ENCODE assay signal across 17 cellular contexts in the genomic region with DNA sequence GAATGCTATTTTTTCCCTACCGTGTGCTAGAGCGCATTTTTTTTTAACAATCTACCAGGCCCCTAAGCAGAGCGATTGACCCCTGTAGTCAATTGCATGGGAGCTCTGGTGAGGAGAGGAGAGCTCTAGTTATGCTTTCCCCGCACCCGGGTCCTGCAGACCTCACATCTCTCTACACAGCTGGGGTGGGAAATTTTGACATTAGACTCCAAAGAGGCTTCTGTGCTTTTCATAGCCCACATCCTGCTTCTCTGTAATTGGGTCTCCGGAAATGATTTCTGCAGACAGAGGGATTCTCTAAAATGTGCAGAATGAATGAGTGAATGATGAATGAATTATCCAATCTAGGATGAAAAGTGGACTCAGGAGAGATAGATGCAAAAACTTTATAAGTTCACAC. TPM values are rescaled to one million over a fixed set of nuclear protein-coding genes. Genes with fewer than 3 reads are reported as not detected.
DNase-seq lines count a peak whose midpoint lies in the region; ATAC-seq and TF ChIP-seq lines count a peak whose summit lies in the region.
"Had no signal": no experiment of that assay in that cellular context is flagged by ENCODE, and none has a peak within 500 bp of the region (broad histone marks: within the 10 kb centered on the region; RNA-seq: fewer than 3 reads in every experiment).

No MANE protein-coding gene starts in this region.

- H3K4me3 Mint-ChIP-seq in activated naive CD4-positive, alpha-beta T cell treated with anti-CD3 and anti-CD28 coated beads, Interleukin-2, amount 50 U/mL, for 24 hours: peak overlapping the region; percentile 66
- peak overlapping the region; percentile 77 for H3K4me3 Mint-ChIP-seq in activated naive CD8-positive, alpha-beta T cell treated with anti-CD3 and anti-CD28 coated beads, Interleukin-2, amount 10 ng/mL, durations not matched to agents 7 days and 5 days
- peak overlapping the region; percentile 57 to 69 for H3K4me3 Mint-ChIP-seq in stimulated activated naive CD8-positive, alpha-beta T cell treated with anti-CD3 and anti-CD28 coated beads, Interleukin-15, amount 100 ng/mL, for 72 hours
- H3K4me3 Mint-ChIP-seq: brain, memory B cell had no signal

- no peaks in the 10 kb centered on the region for H3K27me3 ChIP-seq in Loucy (ENCODE audit: insufficient read depth, low read length, poor library complexity, severe bottlenecking)
- H3K27me3 ChIP-seq in heart left ventricle: no peaks in the 10 kb centered on the region

- H3K9me3 ChIP-seq in Loucy (ENCODE audit: insufficient read depth, low read depth, low read length): no peaks in the 10 kb centered on the region
- H3K9me3 ChIP-seq in heart left ventricle: no peaks in the 10 kb centered on the region
- H3K9me3 ChIP-seq: Caco-2 had no signal

- peaks cover under 1% of the 10 kb centered on the region; the same call in 1 of the 2 replicates for H3F3A ChIP-seq in Loucy (ENCODE audit: low read depth)

- in situ Hi-C loops in G401 (cut with HindIII; ENCODE audit: low sequenced_read_pairs): no loop called here

- no peaks in the 10 kb centered on the region for H3K79me2 ChIP-seq in Loucy (ENCODE audit: insufficient read depth, low read length)

- intact Hi-C loops in heart left ventricle (cut with DNase I): no loop called here

- no peak for DNase-seq in activated naive CD4-positive, alpha-beta T cell treated with anti-CD3 and anti-CD28 coated beads, Interleukin-2, amount 50 U/mL, for 16 hours
- DNase-seq in activated naive CD8-positive, alpha-beta T cell treated with anti-CD3 and anti-CD28 coated beads, Interleukin-2, amount 10 ng/mL, durations not matched to agents 7 days and 5 days: no peak
- no peak for DNase-seq in stimulated activated naive CD8-positive, alpha-beta T cell treated with anti-CD3 and anti-CD28 coated beads, Interleukin-15, amount 100 ng/mL, for 72 hours
- no peak for DNase-seq in G401 (ENCODE audit: low spot score)
- DNase-seq in heart left ventricle: no peak
- DNase-seq: activated CD4-positive, alpha-beta T cell treated with anti-CD3 and anti-CD28 coated beads, Interleukin-2, amount 50 U/mL, for 48 hours; activated gamma-delta T cell; Caco-2; cortex of kidney; hypothalamus; stimulated activated CD8-positive, alpha-beta memory T cell treated with anti-CD3 and anti-CD28 coated beads, Interleukin-4, amount 100 ng/mL, for 48 hours had no signal

- no peaks in the 10 kb centered on the region for H3K27me3 Mint-ChIP-seq in activated naive CD4-positive, alpha-beta T cell treated with anti-CD3 and anti-CD28 coated beads, Interleukin-2, amount 50 U/mL, for 24 hours
- H3K27me3 Mint-ChIP-seq in activated naive CD8-positive, alpha-beta T cell treated with anti-CD3 and anti-CD28 coated beads, Interleukin-2, amount 10 ng/mL, durations not matched to agents 7 days and 5 days: no peaks in the 10 kb centered on the region
- no peaks in the 10 kb centered on the region for H3K27me3 Mint-ChIP-seq in stimulated activated naive CD8-positive, alpha-beta T cell treated with anti-CD3 and anti-CD28 coated beads, Interleukin-15, amount 100 ng/mL, for 72 hours
- H3K27me3 Mint-ChIP-seq: memory B cell had no signal

- no peaks in the 10 kb centered on the region for H3K36me3 Mint-ChIP-seq in activated naive CD4-positive, alpha-beta T cell treated with anti-CD3 and anti-CD28 coated beads, Interleukin-2, amount 50 U/mL, for 24 hours
- H3K36me3 Mint-ChIP-seq in activated naive CD8-positive, alpha-beta T cell treated with anti-CD3 and anti-CD28 coated beads, Interleukin-2, amount 10 ng/mL, durations not matched to agents 7 days and 5 days: peaks cover 6% of the 10 kb centered on the region
- H3K36me3 Mint-ChIP-seq: brain, memory B cell had no signal

- no peaks in the 10 kb centered on the region for H3K9me2 ChIP-seq in Loucy (replicated peaks; ENCODE audit: low read depth, low read length)

- peak overlapping the region; percentile 79 for H3K4me2 ChIP-seq in Loucy (ENCODE audit: low read depth, low read length, poor library complexity, severe bottlenecking)

- no peaks in the 10 kb centered on the region for H3K9me3 Mint-ChIP-seq in activated naive CD4-positive, alpha-beta T cell treated with anti-CD3 and anti-CD28 coated beads, Interleukin-2, amount 50 U/mL, for 24 hours
- peaks cover 2% of the 10 kb centered on the region for H3K9me3 Mint-ChIP-seq in activated naive CD8-positive, alpha-beta T cell treated with anti-CD3 and anti-CD28 coated beads, Interleukin-2, amount 10 ng/mL, durations not matched to agents 7 days and 5 days
- H3K9me3 Mint-ChIP-seq in stimulated activated naive CD8-positive, alpha-beta T cell treated with anti-CD3 and anti-CD28 coated beads, Interleukin-15, amount 100 ng/mL, for 72 hours: no peaks in the 10 kb centered on the region
- H3K9me3 Mint-ChIP-seq: memory B cell had no signal

- H3K4me3 ChIP-seq in Loucy (ENCODE audit: low read length, poor library complexity, severe bottlenecking) (peak overlapping the region; percentile 65), heart left ventricle (no peak overlapping the region)
- H3K4me3 ChIP-seq: smooth muscle cell had no signal

- no peak overlapping the region for H2AFZ ChIP-seq in Loucy (ENCODE audit: low read length)

- no peak for TF ChIP-seq CTCF in Loucy (conservative IDR thresholded peaks at IDR 0.05; ENCODE audit: low read length)
- TF ChIP-seq CTCF in heart left ventricle (IDR thresholded peaks at IDR 0.05): no peak

- H4K20me1 ChIP-seq in Loucy (ENCODE audit: insufficient read depth, low read length, poor library complexity, severe bottlenecking): no peaks in the 10 kb centered on the region

- 66 to 76% (median 70%) methylated on average over 6 of the region's 6 CpGs for WGBS in heart left ventricle, 4 donors

- peaks cover 57% of the 10 kb centered on the region for H3K4me1 Mint-ChIP-seq in activated naive CD4-positive, alpha-beta T cell treated with anti-CD3 and anti-CD28 coated beads, Interleukin-2, amount 50 U/mL, for 24 hours
- peaks cover 58% of the 10 kb centered on the region for H3K4me1 Mint-ChIP-seq in activated naive CD8-positive, alpha-beta T cell treated with anti-CD3 and anti-CD28 coated beads, Interleukin-2, amount 10 ng/mL, durations not matched to agents 7 days and 5 days
- H3K4me1 Mint-ChIP-seq in stimulated activated naive CD8-positive, alpha-beta T cell treated with anti-CD3 and anti-CD28 coated beads, Interleukin-15, amount 100 ng/mL, for 72 hours: peaks cover 68% of the 10 kb centered on the region

- TF ChIP-seq POLR2A in heart left ventricle (IDR thresholded peaks at IDR 0.05): no peak

- peak; percentile 69 for ATAC-seq in activated naive CD8-positive, alpha-beta T cell treated with anti-CD3 and anti-CD28 coated beads, Interleukin-2, amount 10 ng/mL, durations not matched to agents 7 days and 5 days (ENCODE audit: low read depth)
- ATAC-seq in stimulated activated naive CD8-positive, alpha-beta T cell treated with anti-CD3 and anti-CD28 coated beads, Interleukin-15, amount 100 ng/mL, for 72 hours: peak; percentile 74
- no peak for ATAC-seq in heart left ventricle
- no peak for ATAC-seq in GM19395 (IDR thresholded peaks at IDR 0.05; ENCODE audit: unreplicated experiment)

- peak overlapping the region; percentile 24 for H3K27ac Mint-ChIP-seq in activated naive CD4-positive, alpha-beta T cell treated with anti-CD3 and anti-CD28 coated beads, Interleukin-2, amount 50 U/mL, for 24 hours
- peak overlapping the region; percentile 73 for H3K27ac Mint-ChIP-seq in activated naive CD8-positive, alpha-beta T cell treated with anti-CD3 and anti-CD28 coated beads, Interleukin-2, amount 10 ng/mL, durations not matched to agents 7 days and 5 days
- no peak overlapping the region for H3K27ac Mint-ChIP-seq in stimulated activated naive CD8-positive, alpha-beta T cell treated with anti-CD3 and anti-CD28 coated beads, Interleukin-15, amount 100 ng/mL, for 72 hours
- H3K27ac Mint-ChIP-seq: memory B cell had no signal

- H3K4me1 ChIP-seq in Loucy (ENCODE audit: insufficient read depth, low read length, poor library complexity, severe bottlenecking) (peaks cover 66% of the 10 kb centered on the region), heart left ventricle (peaks cover 0 to 40% (median 0%) of the 10 kb centered on the region in 12 donors)
- H3K4me1 ChIP-seq: Caco-2 had no signal

- no peak overlapping the region for H3K27ac ChIP-seq in heart left ventricle

- POLR2A ChIA-PET in activated naive CD8-positive, alpha-beta T cell treated with anti-CD3 and anti-CD28 coated beads, Interleukin-2, amount 10 ng/mL, durations not matched to agents 7 days and 5 days (lab: Charles Lee): interaction anchor here (1.5 to 2.5 kb wide), 3 partner anchors 41 to 47 kb away, joined by 5 to 16 read pairs (median 5); no protein-coding TSS in a partner anchor

- no peaks in the 10 kb centered on the region for H3K36me3 ChIP-seq in Loucy (ENCODE audit: insufficient read depth, low read length)
- no peaks in the 10 kb centered on the region for H3K36me3 ChIP-seq in heart left ventricle

- H3K9ac ChIP-seq in Loucy (ENCODE audit: low read depth, low read length, poor library complexity, severe bottlenecking): peak overlapping the region; percentile 36

RNA-seq across cellular contexts. Expression of gene DUSP10, which starts 41.5 kb away (rescaled TPM):
- total RNA-seq in activated naive CD8-positive, alpha-beta T cell treated with anti-CD3 and anti-CD28 coated beads, Interleukin-2, amount 10 ng/mL, durations not matched to agents 7 days and 5 days: 10 to 100 TPM; 14.8 to 15.7 TPM
- total RNA-seq in G401 (2014; rRNA removed; shearing (Covaris generic)): not detected in 2 replicates
- 1 to 10 TPM; 2.8 to 7.1 (median 4.4) TPM for total RNA-seq in heart left ventricle
- 1 to 10 TPM; 2.2 to 2.7 TPM for polyA plus RNA-seq in heart left ventricle

Comparison
In these comparisons a context has a peak if more than half of its experiments do, and no peak if none do; other contexts are left out.
1. H3K27ac Mint-ChIP-seq: peak in activated naive CD4-positive, alpha-beta T cell treated with anti-CD3 and anti-CD28 coated beads, Interleukin-2, amount 50 U/mL, for 24 hours (single experiment) and activated naive CD8-positive, alpha-beta T cell treated with anti-CD3 and anti-CD28 coated beads, Interleukin-2, amount 10 ng/mL, durations not matched to agents 7 days and 5 days (single experiment); none in stimulated activated naive CD8-positive, alpha-beta T cell treated with anti-CD3 and anti-CD28 coated beads, Interleukin-15, amount 100 ng/mL, for 72 hours (0 of 2).
2. ATAC-seq: peak in activated naive CD8-positive, alpha-beta T cell treated with anti-CD3 and anti-CD28 coated beads, Interleukin-2, amount 10 ng/mL, durations not matched to agents 7 days and 5 days (single experiment) and stimulated activated naive CD8-positive, alpha-beta T cell treated with anti-CD3 and anti-CD28 coated beads, Interleukin-15, amount 100 ng/mL, for 72 hours (single experiment); none in heart left ventricle (0 of 4) and GM19395 (single experiment).
3. Peak in every context shown above with its lines, with median percentiles within 50 percentile points of each other: H3K4me3 Mint-ChIP-seq.